In genomic region chr7:78516450-78516849, GRCh38 we compare ENCODE assay signal across 19 cellular contexts.
"Had no signal": no experiment of that assay in that cellular context is flagged by ENCODE, and none has a peak within 500 bp of the region (broad histone marks: within the 10 kb centered on the region; RNA-seq: fewer than 3 reads in every experiment).

No MANE protein-coding gene starts in this region.

- DNase-seq: effector memory CD8-positive, alpha-beta T cell; erythroblast; foreskin melanocyte; mucosa of descending colon; naive thymus-derived CD8-positive, alpha-beta T cell; nucleus accumbens; ovary; right cardiac atrium; small intestine; stimulated activated CD4-positive, alpha-beta T cell treated with anti-CD3 and anti-CD28 coated beads, Interleukin-12 subunit alpha, Interleukin-12 subunit beta, amount 100 ng/mL, for 4 hours; stimulated activated CD4-positive, alpha-beta T cell treated with anti-CD3 and anti-CD28 coated beads, Interleukin-2, amount 100 ng/mL, for 48 hours; stimulated activated naive CD4-positive, alpha-beta T cell treated with Interleukin-2 at 50 U/mL for 16 hours; thyroid gland; upper lobe of left lung; uterus had no signal

- H3K4me2 ChIP-seq: hepatocyte, neural progenitor cell had no signal

- H3K27ac Mint-ChIP-seq: dendritic cell treated with granulocyte-macrophage colony-stimulating factor and Interleukin-4, amounts not matched to agents 40 ng/mL and 50 ng/mL, for 4 days; effector memory CD8-positive, alpha-beta T cell; naive thymus-derived CD8-positive, alpha-beta T cell; neural progenitor cell had no signal

- H3K4me3 ChIP-seq: hepatocyte, mucosa of descending colon, neural progenitor cell, ovary, suprapubic skin, thyroid gland, upper lobe of left lung, uterus had no signal

- H3K9me3 Mint-ChIP-seq: dendritic cell treated with granulocyte-macrophage colony-stimulating factor and Interleukin-4, amounts not matched to agents 40 ng/mL and 50 ng/mL, for 4 days; neural progenitor cell had no signal

- H3K4me1 Mint-ChIP-seq: naive thymus-derived CD8-positive, alpha-beta T cell; neural progenitor cell had no signal

- H3K9me3 ChIP-seq: mucosa of descending colon, suprapubic skin, thyroid gland, upper lobe of left lung, uterus had no signal

- H3K27ac ChIP-seq: hepatocyte, neural progenitor cell, ovary, suprapubic skin, thyroid gland, upper lobe of left lung, uterus had no signal

- H3K27me3 ChIP-seq: hepatocyte, neural progenitor cell, ovary, suprapubic skin, thyroid gland, upper lobe of left lung, uterus had no signal

- H3K27me3 Mint-ChIP-seq: dendritic cell treated with granulocyte-macrophage colony-stimulating factor and Interleukin-4, amounts not matched to agents 40 ng/mL and 50 ng/mL, for 4 days; effector memory CD8-positive, alpha-beta T cell; naive thymus-derived CD8-positive, alpha-beta T cell had no signal

- ATAC-seq: effector memory CD8-positive, alpha-beta T cell; mucosa of descending colon; naive thymus-derived CD8-positive, alpha-beta T cell; right cardiac atrium had no signal

- H3K36me3 Mint-ChIP-seq: naive thymus-derived CD8-positive, alpha-beta T cell; neural progenitor cell had no signal

- H3K9ac ChIP-seq: neural progenitor cell had no signal

- H3K79me2 ChIP-seq: hepatocyte had no signal

- H3K36me3 ChIP-seq: neural progenitor cell, ovary, suprapubic skin, thyroid gland, upper lobe of left lung, uterus had no signal

- H3K4me3 Mint-ChIP-seq: dendritic cell treated with granulocyte-macrophage colony-stimulating factor and Interleukin-4, amounts not matched to agents 40 ng/mL and 50 ng/mL, for 4 days; effector memory CD8-positive, alpha-beta T cell; naive thymus-derived CD8-positive, alpha-beta T cell; neural progenitor cell had no signal

- H3K4me1 ChIP-seq: neural progenitor cell, suprapubic skin, thyroid gland, upper lobe of left lung, uterus had no signal

- H2AFZ ChIP-seq: hepatocyte, neural progenitor cell had no signal
